25 cellular contexts compared by ENCODE assay signal in genomic region chr2:167697961-167698360, GRCh38.
"Had no signal": no experiment of that assay in that cellular context is flagged by ENCODE, and none has a peak within 500 bp of the region (broad histone marks: within the 10 kb centered on the region; RNA-seq: fewer than 3 reads in every experiment).

No MANE protein-coding gene starts in this region.

- H3K36me3 ChIP-seq: gastroesophageal sphincter, heart left ventricle, right atrium auricular region, vagina had no signal

- ATAC-seq: activated CD4-positive, CD25-positive, alpha-beta regulatory T cell treated with anti-CD3 and anti-CD28 coated beads, Interleukin-2, amount 50 U/mL, for 24 hours; activated naive CD8-positive, alpha-beta T cell treated with anti-CD3 and anti-CD28 coated beads, Interleukin-2, amount 50 U/mL, for 24 hours; body of pancreas; gastroesophageal sphincter; heart left ventricle; left ventricle myocardium superior had no signal

- DNase-seq: activated CD4-positive, alpha-beta T cell treated with anti-CD3 and anti-CD28 coated beads, Interleukin-2, amount 10 ng/mL, durations not matched to agents 7 days and 5 days; activated CD8-positive, alpha-beta memory T cell treated with anti-CD3 and anti-CD28 coated beads, Interleukin-2, amount 50 U/mL, for 48 hours; activated effector memory CD4-positive, alpha-beta T cell treated with Interleukin-2 at 50 U/mL for 16 hours; activated naive CD4-positive, alpha-beta T cell treated with anti-CD3 and anti-CD28 coated beads, Interleukin-2, amount 10 ng/mL, durations not matched to agents 7 days and 5 days; activated naive CD8-positive, alpha-beta T cell treated with anti-CD3 and anti-CD28 coated beads, Interleukin-2, amount 50 U/mL, for 24 hours; activated T-cell treated with anti-CD3 and anti-CD28 coated beads, Interleukin-2, amount 50 U/mL, for 48 hours; body of pancreas; dermis blood vessel endothelial cell; effector memory CD4-positive, alpha-beta T cell; heart left ventricle; immature natural killer cell; kidney glomerular epithelial cell; left ventricle myocardium superior; stimulated activated CD4-positive, alpha-beta T cell treated with anti-CD3 and anti-CD28 coated beads, Interleukin-12 subunit alpha, Interleukin-12 subunit beta, amount 100 ng/mL, for 4 hours; stimulated activated CD4-positive, alpha-beta T cell treated with anti-CD3 and anti-CD28 coated beads, Interleukin-1b, Interleukin-23, amount 100 ng/mL, for 48 hours; stimulated activated CD8-positive, alpha-beta memory T cell treated with anti-CD3 and anti-CD28 coated beads, Interleukin-4, amount 100 ng/mL, for 48 hours; stimulated activated naive CD4-positive, alpha-beta T cell treated with Interleukin-2 at 50 U/mL for 16 hours; substantia nigra had no signal

- H3K4me1 Mint-ChIP-seq: activated CD4-positive, alpha-beta T cell treated with anti-CD3 and anti-CD28 coated beads, Interleukin-2, amount 10 ng/mL, durations not matched to agents 7 days and 5 days; activated naive CD4-positive, alpha-beta T cell treated with anti-CD3 and anti-CD28 coated beads, Interleukin-2, amount 10 ng/mL, durations not matched to agents 7 days and 5 days; activated naive CD8-positive, alpha-beta T cell treated with anti-CD3 and anti-CD28 coated beads, Interleukin-2, amount 50 U/mL, for 24 hours; immature natural killer cell; neural crest cell had no signal

- H3K4me3 Mint-ChIP-seq: activated CD4-positive, alpha-beta T cell treated with anti-CD3 and anti-CD28 coated beads, Interleukin-2, amount 10 ng/mL, durations not matched to agents 7 days and 5 days; activated naive CD4-positive, alpha-beta T cell treated with anti-CD3 and anti-CD28 coated beads, Interleukin-2, amount 10 ng/mL, durations not matched to agents 7 days and 5 days; activated naive CD8-positive, alpha-beta T cell treated with anti-CD3 and anti-CD28 coated beads, Interleukin-2, amount 50 U/mL, for 24 hours; immature natural killer cell; neural crest cell; T-helper 1 cell treated with Interleukin-12 subunit alpha and Interleukin-12 subunit beta and Interleukin-4 antibody, amounts not matched to agents 30 μg/mL and 1 μg/mL, for 36 hours had no signal

- H3K27me3 ChIP-seq: body of pancreas, gastroesophageal sphincter, heart left ventricle, right atrium auricular region, vagina had no signal

- H3K27ac Mint-ChIP-seq: activated CD4-positive, alpha-beta T cell treated with anti-CD3 and anti-CD28 coated beads, Interleukin-2, amount 10 ng/mL, durations not matched to agents 7 days and 5 days; activated naive CD4-positive, alpha-beta T cell treated with anti-CD3 and anti-CD28 coated beads, Interleukin-2, amount 10 ng/mL, durations not matched to agents 7 days and 5 days; activated naive CD8-positive, alpha-beta T cell treated with anti-CD3 and anti-CD28 coated beads, Interleukin-2, amount 50 U/mL, for 24 hours; immature natural killer cell; T-helper 1 cell treated with Interleukin-12 subunit alpha and Interleukin-12 subunit beta and Interleukin-4 antibody, amounts not matched to agents 30 μg/mL and 1 μg/mL, for 36 hours had no signal

- H3K27ac ChIP-seq: body of pancreas, epithelial cell of prostate, gastroesophageal sphincter, heart left ventricle, right atrium auricular region, vagina had no signal

- H3K27me3 Mint-ChIP-seq: activated CD4-positive, alpha-beta T cell treated with anti-CD3 and anti-CD28 coated beads, Interleukin-2, amount 10 ng/mL, durations not matched to agents 7 days and 5 days; activated naive CD4-positive, alpha-beta T cell treated with anti-CD3 and anti-CD28 coated beads, Interleukin-2, amount 10 ng/mL, durations not matched to agents 7 days and 5 days had no signal

- H3K9me3 Mint-ChIP-seq: activated CD4-positive, alpha-beta T cell treated with anti-CD3 and anti-CD28 coated beads, Interleukin-2, amount 10 ng/mL, durations not matched to agents 7 days and 5 days; activated naive CD4-positive, alpha-beta T cell treated with anti-CD3 and anti-CD28 coated beads, Interleukin-2, amount 10 ng/mL, durations not matched to agents 7 days and 5 days; activated naive CD8-positive, alpha-beta T cell treated with anti-CD3 and anti-CD28 coated beads, Interleukin-2, amount 50 U/mL, for 24 hours; T-helper 1 cell treated with Interleukin-12 subunit alpha and Interleukin-12 subunit beta and Interleukin-4 antibody, amounts not matched to agents 30 μg/mL and 1 μg/mL, for 36 hours had no signal

- H3K4me3 ChIP-seq: body of pancreas, gastroesophageal sphincter, heart left ventricle, right atrium auricular region, vagina had no signal

- H3K9me3 ChIP-seq: body of pancreas, gastroesophageal sphincter, heart left ventricle, right atrium auricular region, vagina had no signal

- H3K36me3 Mint-ChIP-seq: activated naive CD4-positive, alpha-beta T cell treated with anti-CD3 and anti-CD28 coated beads, Interleukin-2, amount 10 ng/mL, durations not matched to agents 7 days and 5 days; immature natural killer cell had no signal

- H3K4me1 ChIP-seq: body of pancreas, gastroesophageal sphincter, heart left ventricle, right atrium auricular region, vagina had no signal
